In the genomic region with DNA sequence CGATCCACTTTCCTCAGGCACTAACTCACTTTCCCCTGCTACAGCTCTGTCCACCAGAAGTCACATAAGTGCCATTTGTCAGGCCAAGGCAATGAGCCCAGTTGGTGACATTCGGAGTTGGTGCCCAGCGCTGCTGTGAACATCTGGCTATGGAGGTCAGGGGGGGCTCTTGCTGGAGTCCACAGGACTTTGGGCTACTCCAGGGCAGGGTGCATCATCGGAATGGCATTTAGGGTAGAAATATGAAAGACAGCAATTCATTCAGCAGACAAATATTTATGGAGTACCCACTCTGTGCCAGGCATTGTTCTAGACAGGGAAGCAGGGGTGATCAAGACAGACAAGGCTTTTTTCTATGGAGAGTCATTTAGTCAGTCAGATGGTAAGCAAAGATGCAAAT, we compare ENCODE assay signal across 8 cellular contexts. TPM values are rescaled to one million over a fixed set of nuclear protein-coding genes. Genes with fewer than 3 reads are reported as not detected.
DNase-seq lines count a peak whose midpoint lies in the region; ATAC-seq lines count a peak whose summit lies in the region.

No MANE protein-coding gene starts in this region.

- H3K27ac Mint-ChIP-seq in activated CD4-positive, alpha-beta T cell treated with anti-CD3 and anti-CD28 coated beads, Interleukin-2, amount 10 ng/mL, durations not matched to agents 24 days and 14 days = peak overlapping the region; percentile 67

- H3K4me3 Mint-ChIP-seq in activated CD4-positive, alpha-beta T cell treated with anti-CD3 and anti-CD28 coated beads, Interleukin-2, amount 10 ng/mL, durations not matched to agents 24 days and 14 days = peak overlapping the region; percentile 99

- peaks cover 27% of the 10 kb centered on the region for H3K36me3 Mint-ChIP-seq in activated CD4-positive, alpha-beta T cell treated with anti-CD3 and anti-CD28 coated beads, Interleukin-2, amount 10 ng/mL, durations not matched to agents 24 days and 14 days (ENCODE audit: low read depth)

- peak overlapping the region; percentile 71 for H3K27ac ChIP-seq in angular gyrus (ENCODE audit: low read depth, low read length)

- intact Hi-C loops in activated CD4-positive, alpha-beta T cell treated with anti-CD3 and anti-CD28 coated beads, Interleukin-2, amount 10 ng/mL, durations not matched to agents 24 days and 14 days (cut with micrococcal nuclease) = no loop called here

- DNase-seq in activated CD4-positive, alpha-beta T cell treated with anti-CD3 and anti-CD28 coated beads, Interleukin-2, amount 10 ng/mL, durations not matched to agents 24 days and 14 days = no peak
- no peak for DNase-seq in activated CD4-positive, alpha-beta T cell treated with anti-CD3 and anti-CD28 coated beads for 4 hours
- DNase-seq in islet precursor cell (peak; percentile 52), superior temporal gyrus (ENCODE audit: extremely low spot score) (peak; percentile 87)
- DNase-seq in stimulated activated naive CD4-positive, alpha-beta T cell treated with Interleukin-2 at 50 U/mL for 16 hours (lab: John Stamatoyannopoulos, UW) = no peak

- H3K4me1 Mint-ChIP-seq in activated CD4-positive, alpha-beta T cell treated with anti-CD3 and anti-CD28 coated beads, Interleukin-2, amount 10 ng/mL, durations not matched to agents 24 days and 14 days = peaks cover 24% of the 10 kb centered on the region

- H3K9me3 Mint-ChIP-seq in activated CD4-positive, alpha-beta T cell treated with anti-CD3 and anti-CD28 coated beads, Interleukin-2, amount 10 ng/mL, durations not matched to agents 24 days and 14 days = no peaks in the 10 kb centered on the region

- ATAC-seq in GM18519 (IDR thresholded peaks at IDR 0.05; ENCODE audit: low FRiP score, unreplicated experiment) (no peak), HG02840 (IDR thresholded peaks at IDR 0.05; ENCODE audit: low FRiP score, unreplicated experiment) (no peak)

- no peaks in the 10 kb centered on the region for H3K27me3 Mint-ChIP-seq in activated CD4-positive, alpha-beta T cell treated with anti-CD3 and anti-CD28 coated beads, Interleukin-2, amount 10 ng/mL, durations not matched to agents 24 days and 14 days

RNA-seq across cellular contexts. Expression of gene PPP1CC, which starts 1.5 kb away (rescaled TPM):
- 459 and 489 TPM in 2 replicates for total RNA-seq in activated CD4-positive, alpha-beta T cell treated with anti-CD3 and anti-CD28 coated beads, Interleukin-2, amount 10 ng/mL, durations not matched to agents 24 days and 14 days

RNA-seq across cellular contexts. Expression of gene HVCN1, which starts 55.3 kb away (rescaled TPM):
- total RNA-seq in activated CD4-positive, alpha-beta T cell treated with anti-CD3 and anti-CD28 coated beads, Interleukin-2, amount 10 ng/mL, durations not matched to agents 24 days and 14 days = 17.9 and 18.0 TPM in 2 replicates

Comparison
In these comparisons a context has a peak if more than half of its experiments do, and no peak if none do; other contexts are left out.
1. DNase-seq: peak in islet precursor cell (single experiment) and superior temporal gyrus (single experiment); none in activated CD4-positive, alpha-beta T cell treated with anti-CD3 and anti-CD28 coated beads, Interleukin-2, amount 10 ng/mL, durations not matched to agents 24 days and 14 days (single experiment), activated CD4-positive, alpha-beta T cell treated with anti-CD3 and anti-CD28 coated beads for 4 hours (0 of 2) and stimulated activated naive CD4-positive, alpha-beta T cell treated with Interleukin-2 at 50 U/mL for 16 hours (single experiment).